20 cellular contexts compared by ENCODE assay signal in the genomic region with DNA sequence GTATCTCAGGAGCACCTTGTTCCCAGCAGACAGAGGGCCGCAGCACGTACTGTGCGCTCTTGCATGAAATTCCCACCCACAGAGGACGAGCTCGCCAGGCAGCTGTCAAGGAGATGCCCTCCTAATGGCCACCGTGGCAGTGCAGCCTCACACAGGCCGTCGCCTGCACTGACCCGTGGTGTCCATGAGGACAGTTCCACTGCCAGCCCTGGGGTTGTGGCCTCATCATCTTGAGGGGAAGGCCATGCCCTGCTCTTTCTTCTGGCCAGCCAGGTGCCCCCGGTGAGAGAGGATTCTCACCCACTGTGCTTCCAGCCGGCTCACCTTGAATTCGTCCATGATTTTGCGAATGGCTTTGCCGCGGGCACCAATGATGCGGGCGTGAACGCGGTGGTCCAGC. TPM values are rescaled to one million over a fixed set of nuclear protein-coding genes. Genes with fewer than 3 reads are reported as not detected.
DNase-seq lines count a peak whose midpoint lies in the region; ATAC-seq, FAIRE-seq and TF ChIP-seq lines count a peak whose summit lies in the region.
"Had no signal": no experiment of that assay in that cellular context is flagged by ENCODE, and none has a peak within 500 bp of the region (broad histone marks: within the 10 kb centered on the region; RNA-seq: fewer than 3 reads in every experiment).

No MANE protein-coding gene starts in this region.

- dilution Hi-C loops in mammary epithelial cell (cut with HindIII; ENCODE audit: low sequenced_read_pairs) = loop anchor here (5.0 kb wide), 1 partner anchor 82 kb away; no protein-coding TSS in a partner anchor

- no peak for FAIRE-seq in kidney (lab: Jason Lieb, UNC)
- FAIRE-seq in pancreas (lab: Jason Lieb, UNC) = no peak
- FAIRE-seq: D721Med, RCC 7860 had no signal

- H3K4me3 ChIP-seq in body of pancreas = no peak overlapping the region
- no peak overlapping the region for H3K4me3 ChIP-seq in kidney (ENCODE audit: low read length in 2 of 2)
- H3K4me3 ChIP-seq in pancreas = no peak overlapping the region
- no peak overlapping the region for H3K4me3 ChIP-seq in SK-N-SH (ENCODE audit: low read depth in 2 of 2, low read length in 1 of 2)
- no peak overlapping the region for H3K4me3 ChIP-seq in mammary epithelial cell (replicated peaks in 1 of 3; ENCODE audit: insufficient read depth in 1 of 3, low read depth in 2 of 3, low read length in 3 of 3)
- H3K4me3 ChIP-seq: SK-N-MC had no signal

- no peak for TF ChIP-seq RAD21 in SK-N-SH (IDR thresholded peaks at IDR 0.05; ENCODE audit: low read length)

- CTCF ChIA-PET in SK-N-SH (lab: Yijun Ruan, JAX) = no interaction called here
- CTCF ChIA-PET in mammary epithelial cell (lab: Charles Lee; ENCODE audit: low non-redundant PET) = no interaction called here

- peaks cover 19% of the 10 kb centered on the region for H3F3A ChIP-seq in SK-N-SH (replicated peaks; ENCODE audit: insufficient read depth)

- DNase-seq in body of pancreas = peak in 3 of 4 donors; percentile 44 to 52 (median 51)
- peak; percentile 74 for DNase-seq in kidney
- DNase-seq in pancreas = peak in 2 of 6 donors; percentile 51 to 64
- DNase-seq in HCEC 1CT = no peak
- no peak for DNase-seq in SK-N-SH
- no peak for DNase-seq in mammary epithelial cell
- no peak for DNase-seq in NCI-H2196 (lab: John Stamatoyannopoulos, UW; ENCODE audit: unreplicated experiment)
- DNase-seq: ACHN, KBM-7, NCI-H1105 treated with DMSO at 0.1 percent for 48 hours, NCI-H1694, NCI-H2081 treated with DMSO at 0.1 percent for 48 hours, NCI-H510A, NCI-H748 treated with DMSO at 0.1 percent for 48 hours, SHP77 had no signal

- H3K9ac ChIP-seq in kidney (ENCODE audit: low read length in 2 of 2) (no peak overlapping the region), SK-N-SH (no peak overlapping the region), mammary epithelial cell (ENCODE audit: insufficient read depth, low read length) (no peak overlapping the region)

- WGBS in body of pancreas, 2 donors = 87 to 91% methylated on average over 16 to 18 of the region's 19 CpGs
- 90% methylated on average over 19 of the region's 19 CpGs for WGBS in pancreas, 2 donors
- 95% methylated on average over 11 of the region's 19 CpGs for WGBS in SK-N-SH (ENCODE audit: low lambda C conversion rate)
- WGBS in mammary epithelial cell (ENCODE audit: low coverage, missing lambda C conversion rate) = 95% methylated on average over 16 of the region's 19 CpGs

- peaks cover 35 to 78% of the 10 kb centered on the region in 2 donors for H3K36me3 ChIP-seq in body of pancreas (replicated peaks in 1 of 2; ENCODE audit: insufficient read depth in 1 of 2, low read depth in 2 of 2)
- peaks cover 66 to 73% of the 10 kb centered on the region in 2 donors for H3K36me3 ChIP-seq in kidney (ENCODE audit: control insufficient read depth in 1 of 2, insufficient read depth in 2 of 2, low read length in 2 of 2)
- peaks cover 16 to 88% (median 75%) of the 10 kb centered on the region in 3 donors for H3K36me3 ChIP-seq in pancreas
- H3K36me3 ChIP-seq in SK-N-SH (replicated peaks in 1 of 2; ENCODE audit: control insufficient read depth in 1 of 2, insufficient read depth in 2 of 2, low read length in 1 of 2) = peaks cover 26 to 84% of the 10 kb centered on the region in 2 experiments
- peaks cover 43% of the 10 kb centered on the region for H3K36me3 ChIP-seq in mammary epithelial cell (ENCODE audit: insufficient read depth, low read length)

- TF ChIP-seq POLR2A in body of pancreas (IDR thresholded peaks at IDR 0.05) = no peak

- peaks cover 14% of the 10 kb centered on the region for H3K79me2 ChIP-seq in SK-N-SH (ENCODE audit: insufficient read depth)
- peaks cover 10% of the 10 kb centered on the region for H3K79me2 ChIP-seq in mammary epithelial cell (ENCODE audit: insufficient read depth, low read length)

- H2AFZ ChIP-seq in SK-N-SH (ENCODE audit: low read depth) (no peak overlapping the region), mammary epithelial cell (ENCODE audit: low read depth, low read length) (no peak overlapping the region)

- H3K9me2 ChIP-seq in SK-N-SH = no peaks in the 10 kb centered on the region

- POLR2A ChIA-PET in SK-N-SH (lab: Yijun Ruan, JAX) = no interaction called here

- peaks cover 87% of the 10 kb centered on the region for H3K36me3 Mint-ChIP-seq in activated T-helper 17 cell treated with anti-CD3 and anti-CD28 coated beads, Interleukin-2, amount 50 U/mL, for 72 hours (ENCODE audit: low read depth)

- peaks cover 11% of the 10 kb centered on the region for H3K4me1 Mint-ChIP-seq in activated T-helper 17 cell treated with anti-CD3 and anti-CD28 coated beads, Interleukin-2, amount 50 U/mL, for 72 hours
- H3K4me1 Mint-ChIP-seq: CD8-positive, alpha-beta memory T cell had no signal

- no peak overlapping the region for H3K27ac Mint-ChIP-seq in activated T-helper 17 cell treated with anti-CD3 and anti-CD28 coated beads, Interleukin-2, amount 50 U/mL, for 72 hours
- H3K27ac Mint-ChIP-seq: CD8-positive, alpha-beta memory T cell had no signal

- no peaks in the 10 kb centered on the region for H3K4me1 ChIP-seq in body of pancreas
- H3K4me1 ChIP-seq in kidney (ENCODE audit: control insufficient read depth in 1 of 2, insufficient read depth in 1 of 2, low read depth in 1 of 2, low read length in 2 of 2) = no peaks in the 10 kb centered on the region
- H3K4me1 ChIP-seq in pancreas = no peaks in the 10 kb centered on the region
- H3K4me1 ChIP-seq in SK-N-SH (ENCODE audit: control insufficient read depth in 1 of 2, insufficient read depth in 2 of 2, low read depth in 1 of 2, low read length in 1 of 2) = peaks cover 0 to 7% of the 10 kb centered on the region in 2 experiments; a peak in 1 of 4 replicates
- H3K4me1 ChIP-seq in mammary epithelial cell (ENCODE audit: insufficient read depth, low read length) = no peaks in the 10 kb centered on the region

- H3K27ac ChIP-seq in body of pancreas (no peak overlapping the region), kidney (ENCODE audit: low read depth in 2 of 2, low read length in 2 of 2) (no peak overlapping the region), pancreas (no peak overlapping the region), SK-N-SH (ENCODE audit: low read depth in 2 of 2, low read length in 1 of 2) (no peak overlapping the region), mammary epithelial cell (ENCODE audit: insufficient read depth, low read depth, low read length) (no peak overlapping the region)
- H3K27ac ChIP-seq: SK-N-MC had no signal

- H3K27me3 ChIP-seq in body of pancreas = no peaks in the 10 kb centered on the region
- H3K27me3 ChIP-seq in pancreas = no peaks in the 10 kb centered on the region
- no peaks in the 10 kb centered on the region for H3K27me3 ChIP-seq in SK-N-SH (ENCODE audit: insufficient read depth)
- no peaks in the 10 kb centered on the region for H3K27me3 ChIP-seq in mammary epithelial cell (ENCODE audit: insufficient read depth, low read length)

- TF ChIP-seq CTCF in body of pancreas (IDR thresholded peaks at IDR 0.05) = no peak
- no peak for TF ChIP-seq CTCF in kidney (IDR thresholded peaks at IDR 0.05; ENCODE audit: borderline replicate concordance, extremely low read depth, insufficient read depth)
- no peak for TF ChIP-seq CTCF in pancreas (IDR thresholded peaks at IDR 0.05)
- TF ChIP-seq CTCF in SK-N-SH (IDR thresholded peaks at IDR 0.05) = no peak
- no peak for TF ChIP-seq CTCF in mammary epithelial cell (conservative IDR thresholded peaks at IDR 0.05 in 1 of 2, IDR thresholded peaks at IDR 0.05 in 1 of 2; ENCODE audit: extremely low read depth in 1 of 2, insufficient read depth in 1 of 2, low read depth in 1 of 2, low read length in 2 of 2)

- peak; percentile 7 for ATAC-seq in activated T-helper 17 cell treated with anti-CD3 and anti-CD28 coated beads, Interleukin-2, amount 50 U/mL, for 72 hours (replicated peaks)
- ATAC-seq in body of pancreas = no peak
- peak in 3 of 4 donors; percentile 10 to 65 (median 52) for ATAC-seq in pancreas

- in situ Hi-C loops in mammary epithelial cell (cut with MboI; ENCODE audit: low sequenced_read_pairs in 2 of 2) = no loop called here

- no peaks in the 10 kb centered on the region for H3K9me3 Mint-ChIP-seq in activated T-helper 17 cell treated with anti-CD3 and anti-CD28 coated beads, Interleukin-2, amount 50 U/mL, for 72 hours
- H3K9me3 Mint-ChIP-seq: CD8-positive, alpha-beta memory T cell had no signal

- no TSS peak for BruUV-seq in mammary epithelial cell (replicated peaks; lab: Mats Ljungman, UMichigan)

- H4K20me1 ChIP-seq in SK-N-SH (ENCODE audit: insufficient read depth) (peaks cover 56% of the 10 kb centered on the region), mammary epithelial cell (ENCODE audit: insufficient read depth, low read length) (peaks cover 2% of the 10 kb centered on the region)

- intact Hi-C loops in body of pancreas (cut with DNase I) (no loop called here), kidney (cut with DNase I) (no loop called here), pancreas (cut with DNase I) (no loop called here), mammary epithelial cell (cut with micrococcal nuclease) (no loop called here)

- no peak for TF ChIP-seq EP300 in SK-N-SH (IDR thresholded peaks at IDR 0.05; ENCODE audit: borderline replicate concordance in 1 of 2, low read depth in 1 of 2, low read length in 1 of 2)

- no peak overlapping the region for H3K4me3 Mint-ChIP-seq in activated T-helper 17 cell treated with anti-CD3 and anti-CD28 coated beads, Interleukin-2, amount 50 U/mL, for 72 hours
- H3K4me3 Mint-ChIP-seq: CD8-positive, alpha-beta memory T cell had no signal

- H3K4me2 ChIP-seq in SK-N-SH (no peak overlapping the region), mammary epithelial cell (ENCODE audit: insufficient read depth, low read depth, low read length) (no peak overlapping the region)

- H3K9me3 ChIP-seq in body of pancreas (no peaks in the 10 kb centered on the region), kidney (ENCODE audit: control insufficient read depth in 1 of 2, low read length in 2 of 2) (no peaks in the 10 kb centered on the region), pancreas (no peaks in the 10 kb centered on the region), SK-N-SH (no peaks in the 10 kb centered on the region), mammary epithelial cell (replicated peaks; ENCODE audit: insufficient read depth, low read length) (no peaks in the 10 kb centered on the region)

- no peaks in the 10 kb centered on the region for H3K27me3 Mint-ChIP-seq in activated T-helper 17 cell treated with anti-CD3 and anti-CD28 coated beads, Interleukin-2, amount 50 U/mL, for 72 hours
- H3K27me3 Mint-ChIP-seq: CD8-positive, alpha-beta memory T cell had no signal

RNA-seq across cellular contexts. Expression of a gene that starts 42.0 kb away (rescaled TPM):
- total RNA-seq in activated T-helper 17 cell treated with anti-CD3 and anti-CD28 coated beads, Interleukin-2, amount 50 U/mL, for 72 hours = 10 to 100 TPM in 1 of 2 donors, 1 to 10 TPM in 1; 1.6 to 12.8 TPM
- total RNA-seq in body of pancreas = 1 to 10 TPM in 1 of 2 donors, under 1 TPM in 1; 0.99 to 1.6 TPM
- 1.9 TPM for total RNA-seq in kidney
- polyA plus RNA-seq in kidney (ENCODE audit: insufficient read depth, low read depth, low replicate concordance) = 1.1 TPM
- total RNA-seq in pancreas = 1 to 10 TPM in 3 of 6 donors, under 1 TPM in 3; 0.66 to 1.8 (median 1.1) TPM
- polyA plus RNA-seq in pancreas = 1 to 10 TPM; 1.0 to 1.2 TPM
- 0.68 and 0.81 TPM in 2 replicates for polyA plus RNA-seq in SK-N-SH (2012; rRNA removed)
- polyA plus RNA-seq in SK-N-SH (2012; cell fraction: cytosol; rRNA removed) = 0.44 and 1.0 TPM in 2 replicates
- polyA plus RNA-seq in SK-N-SH (2012; cell fraction: nucleus; rRNA removed) = 1.2 and 1.5 TPM in 2 replicates
- total RNA-seq in mammary epithelial cell = 1 to 10 TPM in 1 of 2 donors, under 1 TPM in 1; 0.50 to 2.5 TPM
- 1.5 TPM for polyA plus RNA-seq in mammary epithelial cell
- 6.5 TPM for polyA minus RNA-seq in mammary epithelial cell
- polyA plus RNA-seq: CD8-positive, alpha-beta memory T cell had no signal

Comparison
In these comparisons a context has a peak if more than half of its experiments do, and no peak if none do; other contexts are left out.
1. DNase-seq: peak in body of pancreas (3 of 4) and kidney (single experiment); none in HCEC 1CT (single experiment), SK-N-SH (single experiment), mammary epithelial cell (single experiment) and NCI-H2196 (single experiment).